Comparison of ENCODE assay signal across 10 cellular contexts in the genomic region with DNA sequence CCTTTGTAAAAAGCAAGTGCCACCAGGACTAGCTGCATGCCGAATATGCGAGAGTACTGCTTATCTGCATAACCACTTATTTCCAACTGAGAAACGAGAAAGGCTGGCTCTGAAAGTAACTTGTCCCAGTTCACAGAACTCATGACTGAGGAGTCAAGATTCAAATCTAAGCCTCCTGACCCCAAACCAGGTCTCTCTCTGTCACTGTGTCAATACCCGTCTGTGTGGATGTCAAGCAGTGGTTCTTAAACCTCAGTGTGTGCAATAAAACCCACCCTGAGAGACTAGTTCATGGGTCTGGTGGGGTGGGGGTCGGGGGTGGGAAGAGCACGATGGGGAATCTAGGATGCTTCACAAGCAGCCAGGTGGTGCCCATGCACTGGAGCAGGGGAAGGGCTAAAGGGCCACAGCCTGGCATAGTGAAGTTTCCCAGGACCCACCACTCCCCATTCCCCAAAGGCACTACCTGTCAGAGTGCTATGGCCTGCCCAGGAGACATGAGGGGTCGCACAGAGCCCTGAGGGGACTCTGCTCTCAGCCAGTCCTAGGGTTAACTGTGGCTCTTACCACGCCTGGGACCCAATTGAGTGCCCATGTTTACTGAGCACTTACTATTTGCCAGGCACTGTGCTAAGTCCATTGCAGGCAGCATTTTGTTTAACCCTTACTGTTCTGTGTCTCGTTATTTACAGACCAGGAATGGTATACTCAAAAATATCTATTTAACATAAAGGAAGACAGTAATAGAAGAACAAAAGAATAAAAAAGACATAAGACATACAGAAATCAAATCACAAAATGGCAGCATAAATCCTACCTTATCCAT. TPM values are rescaled to one million over a fixed set of nuclear protein-coding genes. Genes with fewer than 3 reads are reported as not detected.
DNase-seq lines count a peak whose midpoint lies in the region; ATAC-seq and TF ChIP-seq lines count a peak whose summit lies in the region.
"Had no signal": no experiment of that assay in that cellular context is flagged by ENCODE, and none has a peak within 500 bp of the region (broad histone marks: within the 10 kb centered on the region; RNA-seq: fewer than 3 reads in every experiment).

No MANE protein-coding gene starts in this region.

- no peaks in the 10 kb centered on the region for H3K36me3 ChIP-seq in esophagus muscularis mucosa

- TF ChIP-seq POLR2A in esophagus muscularis mucosa (IDR thresholded peaks at IDR 0.05; ENCODE audit: low read depth), result no peak

- no peaks in the 10 kb centered on the region for H3K9me3 Mint-ChIP-seq in activated CD4-positive, alpha-beta T cell treated with anti-CD3 and anti-CD28 coated beads, Interleukin-2, amount 10 ng/mL, durations not matched to agents 7 days and 5 days
- no peaks in the 10 kb centered on the region for H3K9me3 Mint-ChIP-seq in T-cell
- H3K9me3 Mint-ChIP-seq in stimulated activated naive CD8-positive, alpha-beta T cell treated with anti-CD3 and anti-CD28 coated beads, Interleukin-15, amount 100 ng/mL, for 72 hours, result no peaks in the 10 kb centered on the region
- H3K9me3 Mint-ChIP-seq: neural crest cell had no signal

- no peak for DNase-seq in activated CD4-positive, alpha-beta T cell treated with anti-CD3 and anti-CD28 coated beads, Interleukin-2, amount 10 ng/mL, durations not matched to agents 7 days and 5 days
- no peak for DNase-seq in activated CD4-positive, alpha-beta T cell treated with anti-CD3 and anti-CD28 coated beads, Interleukin-2, amount 50 U/mL, for 4 hours
- DNase-seq in T-cell (no peak), esophagus muscularis mucosa (ENCODE audit: extremely low spot score) (no peak)
- no peak for DNase-seq in stimulated activated naive CD8-positive, alpha-beta T cell treated with anti-CD3 and anti-CD28 coated beads, Interleukin-15, amount 100 ng/mL, for 72 hours

- H3K27ac ChIP-seq in esophagus muscularis mucosa (replicated peaks in 1 of 4), result peak overlapping the region; percentile 84 to 98 (median 86)

- intact Hi-C loops in esophagus muscularis mucosa (cut with DNase I), result no loop called here

- no peaks in the 10 kb centered on the region for H3K9me3 ChIP-seq in esophagus muscularis mucosa
- H3K9me3 ChIP-seq: A549 had no signal

- peaks cover 36% of the 10 kb centered on the region for H3K36me3 Mint-ChIP-seq in activated CD4-positive, alpha-beta T cell treated with anti-CD3 and anti-CD28 coated beads, Interleukin-2, amount 10 ng/mL, durations not matched to agents 7 days and 5 days (ENCODE audit: low read depth)
- H3K36me3 Mint-ChIP-seq in T-cell, result peaks cover 3% of the 10 kb centered on the region

- CTCF ChIA-PET in activated CD4-positive, alpha-beta T cell treated with anti-CD3 and anti-CD28 coated beads, Interleukin-2, amount 10 ng/mL, durations not matched to agents 7 days and 5 days (lab: Charles Lee), result interaction anchor here (1.4 to 13.1 kb wide), 3 partner anchors 9 to 41 kb away, joined by 4 to 102 read pairs (median 78); a partner anchor contains a TSS
- CTCF ChIA-PET in T-cell (lab: Charles Lee), result no interaction called here

- H3K27me3 Mint-ChIP-seq in activated CD4-positive, alpha-beta T cell treated with anti-CD3 and anti-CD28 coated beads, Interleukin-2, amount 10 ng/mL, durations not matched to agents 7 days and 5 days, result no peaks in the 10 kb centered on the region
- H3K27me3 Mint-ChIP-seq in T-cell, result no peaks in the 10 kb centered on the region
- H3K27me3 Mint-ChIP-seq in stimulated activated naive CD8-positive, alpha-beta T cell treated with anti-CD3 and anti-CD28 coated beads, Interleukin-15, amount 100 ng/mL, for 72 hours, result no peaks in the 10 kb centered on the region

- TF ChIP-seq EP300 in esophagus muscularis mucosa (IDR thresholded peaks at IDR 0.05), result no peak

- H3K27ac Mint-ChIP-seq in activated CD4-positive, alpha-beta T cell treated with anti-CD3 and anti-CD28 coated beads, Interleukin-2, amount 10 ng/mL, durations not matched to agents 7 days and 5 days, result peak overlapping the region; percentile 86
- peak overlapping the region; percentile 91 to 96 for H3K27ac Mint-ChIP-seq in T-cell
- H3K27ac Mint-ChIP-seq in stimulated activated naive CD8-positive, alpha-beta T cell treated with anti-CD3 and anti-CD28 coated beads, Interleukin-15, amount 100 ng/mL, for 72 hours, result peak overlapping the region in 1 of 2 donors; percentile 55

- H3K4me1 Mint-ChIP-seq in activated CD4-positive, alpha-beta T cell treated with anti-CD3 and anti-CD28 coated beads, Interleukin-2, amount 10 ng/mL, durations not matched to agents 7 days and 5 days, result peaks cover 96% of the 10 kb centered on the region
- peaks cover 98 to 99% (median 98%) of the 10 kb centered on the region in 3 donors for H3K4me1 Mint-ChIP-seq in T-cell
- peaks cover 100% of the 10 kb centered on the region for H3K4me1 Mint-ChIP-seq in stimulated activated naive CD8-positive, alpha-beta T cell treated with anti-CD3 and anti-CD28 coated beads, Interleukin-15, amount 100 ng/mL, for 72 hours

- H3K4me3 ChIP-seq in esophagus muscularis mucosa, result no peak overlapping the region
- H3K4me3 ChIP-seq: A549 had no signal

- no peak for ATAC-seq in T-cell (replicated peaks in 1 of 4)
- ATAC-seq in stimulated activated naive CD8-positive, alpha-beta T cell treated with anti-CD3 and anti-CD28 coated beads, Interleukin-15, amount 100 ng/mL, for 72 hours, result no peak
- no peak for ATAC-seq in GM21390 (IDR thresholded peaks at IDR 0.05; ENCODE audit: unreplicated experiment)
- no peak for ATAC-seq in GM21447 (IDR thresholded peaks at IDR 0.05; ENCODE audit: unreplicated experiment)
- no peak for ATAC-seq in HG03025 (IDR thresholded peaks at IDR 0.05; ENCODE audit: low FRiP score, unreplicated experiment)
- ATAC-seq: A549 had no signal

- POLR2A ChIA-PET in activated CD4-positive, alpha-beta T cell treated with anti-CD3 and anti-CD28 coated beads, Interleukin-2, amount 10 ng/mL, durations not matched to agents 7 days and 5 days (lab: Charles Lee), result no interaction called here
- POLR2A ChIA-PET in T-cell (lab: Charles Lee), result interaction anchor here in 1 of 2 donors (0.7 kb wide), 1 partner anchor 66 kb away, joined by 4 read pairs; no protein-coding TSS in a partner anchor

- H3K27me3 ChIP-seq in esophagus muscularis mucosa, result no peaks in the 10 kb centered on the region

- WGBS in esophagus muscularis mucosa, result 67% methylated on average over 9 of the region's 9 CpGs

- no peak overlapping the region for H3K4me3 Mint-ChIP-seq in activated CD4-positive, alpha-beta T cell treated with anti-CD3 and anti-CD28 coated beads, Interleukin-2, amount 10 ng/mL, durations not matched to agents 7 days and 5 days
- peak overlapping the region in 1 of 3 donors; percentile 62 for H3K4me3 Mint-ChIP-seq in T-cell
- peak overlapping the region; percentile 38 to 71 for H3K4me3 Mint-ChIP-seq in stimulated activated naive CD8-positive, alpha-beta T cell treated with anti-CD3 and anti-CD28 coated beads, Interleukin-15, amount 100 ng/mL, for 72 hours
- H3K4me3 Mint-ChIP-seq: neural crest cell had no signal

- H3K4me1 ChIP-seq in esophagus muscularis mucosa, result peaks cover 98 to 100% (median 100%) of the 10 kb centered on the region in 4 donors

- no peak for TF ChIP-seq CTCF in esophagus muscularis mucosa (IDR thresholded peaks at IDR 0.05)

RNA-seq across cellular contexts. Expression of a gene that starts 33.4 kb away (rescaled TPM):
- 10 to 100 TPM; 23.3 to 25.9 TPM for total RNA-seq in activated CD4-positive, alpha-beta T cell treated with anti-CD3 and anti-CD28 coated beads, Interleukin-2, amount 10 ng/mL, durations not matched to agents 7 days and 5 days
- total RNA-seq in T-cell (10 to 100 TPM; 36.2 to 57.9 (median 53.4) TPM), esophagus muscularis mucosa (10 to 100 TPM; 34.8 to 74.2 (median 55.0) TPM)
